11 cellular contexts compared by ENCODE assay signal in genomic region chr19:13825489-13826475, GRCh38. TPM values are rescaled to one million over a fixed set of nuclear protein-coding genes. Genes with fewer than 3 reads are reported as not detected.
DNase-seq lines count a peak whose midpoint lies in the region; ATAC-seq, FAIRE-seq and TF ChIP-seq lines count a peak whose summit lies in the region.
"Had no signal": no experiment of that assay in that cellular context is flagged by ENCODE, and none has a peak within 500 bp of the region (broad histone marks: within the 10 kb centered on the region; RNA-seq: fewer than 3 reads in every experiment).

No MANE protein-coding gene starts in this region.

- peak; percentile 51 for ATAC-seq in activated CD8-positive, alpha-beta T cell treated with anti-CD3 and anti-CD28 coated beads for 36 hours
- ATAC-seq in activated CD8-positive, alpha-beta T cell treated with anti-CD3 and anti-CD28 coated beads, Interleukin-2, amount 10 ng/mL, durations not matched to agents 7 days and 5 days: no peak
- ATAC-seq in stimulated activated naive B cell treated with anti-CD40 and anti-IgM and Interleukin-4, amounts not matched to agents 10 μg/mL and 1 μg/mL and 100 μg/mL, for 72 hours (replicated peaks): no peak

- POLR2A ChIA-PET in activated CD8-positive, alpha-beta T cell treated with anti-CD3 and anti-CD28 coated beads for 36 hours (lab: Charles Lee): no interaction called here
- POLR2A ChIA-PET in activated CD8-positive, alpha-beta T cell treated with anti-CD3 and anti-CD28 coated beads, Interleukin-2, amount 10 ng/mL, durations not matched to agents 7 days and 5 days (lab: Charles Lee): interaction anchor here (0.6 kb wide), 1 partner anchor 16 kb away, joined by 3 read pairs; no protein-coding TSS in a partner anchor
- POLR2A ChIA-PET in H1 (lab: Charles Lee; ENCODE audit: partially characterized antibody): interaction anchor here (0.7 to 4.2 kb wide), 19 partner anchors 9 to 263 kb away, joined by 3 to 20 read pairs (median 4); partner anchors contain the start of genes C19orf53 and MRI1

- no peak overlapping the region for H3K4me3 ChIP-seq in H1 (ENCODE audit: extremely low read depth in 1 of 4, insufficient read depth in 2 of 4, low read depth in 3 of 4, low read length in 4 of 4)

- 81% methylated on average over 30 of the region's 30 CpGs; no CpG with 5 or more reads in 1 of the 2 experiments for WGBS in H1 (ENCODE audit: extremely low coverage in 1 of 2, insufficient coverage in 1 of 2, insufficient read length in 1 of 2, insufficient replicate concordance in 2 of 2, low coverage in 1 of 2, low lambda C conversion rate in 2 of 2, missing lambda C conversion rate in 1 of 2), 2 experiments

- no peak overlapping the region for H3K4ac ChIP-seq in H1 (replicated peaks; ENCODE audit: insufficient read length, low read depth, low read length)

- H3K79me2 ChIP-seq in H1 (ENCODE audit: control insufficient read depth in 1 of 2, insufficient read depth in 2 of 2, low read length in 2 of 2): no peaks in the 10 kb centered on the region

- no peak for DNase-seq in activated CD8-positive, alpha-beta T cell treated with anti-CD3 and anti-CD28 coated beads for 36 hours
- no peak for DNase-seq in activated CD8-positive, alpha-beta T cell treated with anti-CD3 and anti-CD28 coated beads, Interleukin-2, amount 10 ng/mL, durations not matched to agents 7 days and 5 days
- DNase-seq in NAMALWA (ENCODE audit: low spot score): peak; percentile 41
- peak in 1 of 2 experiments; percentile 91 for DNase-seq in H1 (ENCODE audit: low read depth in 1 of 2, low spot score in 2 of 2)
- DNase-seq in stimulated activated naive B cell treated with anti-CD40 and anti-IgM and Interleukin-4, amounts not matched to agents 10 μg/mL and 1 μg/mL and 100 μg/mL, for 72 hours: no peak
- DNase-seq in frontal cortex (ENCODE audit: low spot score in 2 of 2): no peak
- DNase-seq in SIG-M5 treated with dmso at 0.1 percent for 504 hours (lab: John Stamatoyannopoulos, UW; ENCODE audit: unreplicated experiment): no peak
- no peak for DNase-seq in activated gamma-delta T cell (lab: John Stamatoyannopoulos, UW)
- DNase-seq: activated CD8-positive, alpha-beta memory T cell treated with anti-CD3 and anti-CD28 coated beads, Interleukin-2, amount 50 U/mL, for 4 hours; EL; NCI-H2107 had no signal

- H3K18ac ChIP-seq in H1 (ENCODE audit: extremely low read depth, low read length): 0 out of 2 replicates have a peak overlapping the region, but pooled peaks have one; percentile 13

- no peak for TF ChIP-seq POLR2A in H1 (IDR thresholded peaks at IDR 0.05; ENCODE audit: control extremely low read depth in 1 of 2, low read depth in 2 of 2, low read length in 2 of 2)

- no peak overlapping the region for H2AFZ ChIP-seq in H1 (ENCODE audit: low read length)

- no peak overlapping the region for H2BK120ac ChIP-seq in H1 (replicated peaks; ENCODE audit: low read depth, low read length)

- no peaks in the 10 kb centered on the region for H3K23me2 ChIP-seq in H1 (ENCODE audit: low read depth, low read length)

- peaks cover 2% of the 10 kb centered on the region for H3K4me1 Mint-ChIP-seq in activated CD8-positive, alpha-beta T cell treated with anti-CD3 and anti-CD28 coated beads for 36 hours (ENCODE audit: low read depth)
- peaks cover 5% of the 10 kb centered on the region for H3K4me1 Mint-ChIP-seq in activated CD8-positive, alpha-beta T cell treated with anti-CD3 and anti-CD28 coated beads, Interleukin-2, amount 10 ng/mL, durations not matched to agents 7 days and 5 days (ENCODE audit: low read depth)
- peaks cover 3 to 7% of the 10 kb centered on the region in 2 donors for H3K4me1 Mint-ChIP-seq in stimulated activated naive B cell treated with anti-CD40 and anti-IgM and Interleukin-4, amounts not matched to agents 10 μg/mL and 1 μg/mL and 100 μg/mL, for 72 hours

- no peak overlapping the region for H3K23ac ChIP-seq in H1 (ENCODE audit: insufficient read length)

- 0 out of 4 replicates have a peak overlapping the region, but pooled peaks have one; percentile 4 to 12 for H3K4me2 ChIP-seq in H1 (ENCODE audit: insufficient read depth in 1 of 2, low read depth in 2 of 2, low read length in 2 of 2)

- H3K14ac ChIP-seq in H1 (ENCODE audit: insufficient read length): no peak overlapping the region

- H3K27ac ChIP-seq in H1 (ENCODE audit: low read depth, low read length): no peak overlapping the region

- no peak for TF ChIP-seq EP300 in H1 (IDR thresholded peaks at IDR 0.05; ENCODE audit: borderline replicate concordance in 1 of 2, low read depth in 2 of 2, low read length in 2 of 2)

- H3K79me1 ChIP-seq in H1 (ENCODE audit: low read depth, low read length): no peaks in the 10 kb centered on the region; the same call in 1 of the 2 replicates

- no peak overlapping the region; the same call in 1 of the 2 replicates for H2BK12ac ChIP-seq in H1 (ENCODE audit: low read depth, low read length)

- TF ChIP-seq CTCF in activated CD8-positive, alpha-beta T cell treated with anti-CD3 and anti-CD28 coated beads for 36 hours (IDR thresholded peaks at IDR 0.05): peak; percentile 19
- TF ChIP-seq CTCF in H1 (IDR thresholded peaks at IDR 0.05; ENCODE audit: control extremely low read depth in 1 of 3, insufficient read depth in 1 of 3, low read depth in 1 of 3, low read length in 3 of 3): peak; percentile 34 to 52 (median 35)

- H3K4me1 ChIP-seq in H1 (replicated peaks in 1 of 4; ENCODE audit: control insufficient read depth in 3 of 4, insufficient read depth in 4 of 4, low read length in 3 of 4): peaks cover 0 to 2% (median 0%) of the 10 kb centered on the region in 4 experiments; a peak in 2 of 7 replicates

- H3K36me3 ChIP-seq in H1 (ENCODE audit: control insufficient read depth in 2 of 4, insufficient read depth in 4 of 4, low read length in 3 of 4): peaks cover 2 to 33% (median 17%) of the 10 kb centered on the region in 4 experiments; a peak in 6 of 8 replicates

- no peaks in the 10 kb centered on the region for H3K27me3 Mint-ChIP-seq in activated CD8-positive, alpha-beta T cell treated with anti-CD3 and anti-CD28 coated beads for 36 hours
- H3K27me3 Mint-ChIP-seq in activated CD8-positive, alpha-beta T cell treated with anti-CD3 and anti-CD28 coated beads, Interleukin-2, amount 10 ng/mL, durations not matched to agents 7 days and 5 days (ENCODE audit: low read depth): no peaks in the 10 kb centered on the region
- no peaks in the 10 kb centered on the region for H3K27me3 Mint-ChIP-seq in stimulated activated naive B cell treated with anti-CD40 and anti-IgM and Interleukin-4, amounts not matched to agents 10 μg/mL and 1 μg/mL and 100 μg/mL, for 72 hours

- intact Hi-C loops in activated CD8-positive, alpha-beta T cell treated with anti-CD3 and anti-CD28 coated beads for 36 hours (cut with micrococcal nuclease): no loop called here

- peak overlapping the region; percentile 92 for H4K8ac ChIP-seq in H1 (ENCODE audit: extremely low read depth, insufficient read depth, low read length)

- H2BK5ac ChIP-seq in H1 (ENCODE audit: low read depth, low read length): no peak overlapping the region

- CTCF ChIA-PET in activated CD8-positive, alpha-beta T cell treated with anti-CD3 and anti-CD28 coated beads for 36 hours (lab: Charles Lee): interaction anchor here (1.1 kb wide), 1 partner anchor 28 kb away, joined by 4 read pairs; no protein-coding TSS in a partner anchor
- CTCF ChIA-PET in activated CD8-positive, alpha-beta T cell treated with anti-CD3 and anti-CD28 coated beads, Interleukin-2, amount 10 ng/mL, durations not matched to agents 7 days and 5 days (lab: Charles Lee): interaction anchor here (1.0 to 1.5 kb wide), 2 partner anchors 41 to 236 kb away, joined by 3 to 6 read pairs; no protein-coding TSS in a partner anchor
- CTCF ChIA-PET in H1 (lab: Charles Lee; ENCODE audit: partially characterized antibody): interaction anchor here (0.8 to 5.7 kb wide), 17 partner anchors 8 to 42 kb away, joined by 3 to 27 read pairs (median 6); no protein-coding TSS in a partner anchor

- H3K9ac ChIP-seq in H1 (replicated peaks in 1 of 4; ENCODE audit: extremely low read depth in 1 of 4, low read depth in 3 of 4, low read length in 3 of 4): no peak overlapping the region

- TF ChIP-seq RAD21 in H1 (IDR thresholded peaks at IDR 0.05 in 1 of 2, conservative IDR thresholded peaks at IDR 0.05 in 1 of 2; ENCODE audit: low read depth in 2 of 2, low read length in 2 of 2): peak in 1 of 2 experiments; percentile 32; a peak in 2 of 4 replicates

- H3K4me3 Mint-ChIP-seq in activated CD8-positive, alpha-beta T cell treated with anti-CD3 and anti-CD28 coated beads for 36 hours: no peak overlapping the region
- H3K4me3 Mint-ChIP-seq in activated CD8-positive, alpha-beta T cell treated with anti-CD3 and anti-CD28 coated beads, Interleukin-2, amount 10 ng/mL, durations not matched to agents 7 days and 5 days: no peak overlapping the region
- H3K4me3 Mint-ChIP-seq in stimulated activated naive B cell treated with anti-CD40 and anti-IgM and Interleukin-4, amounts not matched to agents 10 μg/mL and 1 μg/mL and 100 μg/mL, for 72 hours: no peak overlapping the region

- no peak overlapping the region for H2BK15ac ChIP-seq in H1 (ENCODE audit: low read length)

- no peak overlapping the region for H4K91ac ChIP-seq in H1 (replicated peaks; ENCODE audit: insufficient read length, low read length)

- H4K20me1 ChIP-seq in H1 (replicated peaks in 1 of 2; ENCODE audit: control insufficient read depth in 1 of 2, insufficient read depth in 2 of 2, low read length in 2 of 2): peaks cover 0 to 4% of the 10 kb centered on the region in 2 experiments

- H2AK5ac ChIP-seq in H1 (ENCODE audit: low read depth, low read length): no peak overlapping the region

- no peak overlapping the region for H3K27ac Mint-ChIP-seq in activated CD8-positive, alpha-beta T cell treated with anti-CD3 and anti-CD28 coated beads for 36 hours
- H3K27ac Mint-ChIP-seq in activated CD8-positive, alpha-beta T cell treated with anti-CD3 and anti-CD28 coated beads, Interleukin-2, amount 10 ng/mL, durations not matched to agents 7 days and 5 days: no peak overlapping the region
- H3K27ac Mint-ChIP-seq in stimulated activated naive B cell treated with anti-CD40 and anti-IgM and Interleukin-4, amounts not matched to agents 10 μg/mL and 1 μg/mL and 100 μg/mL, for 72 hours: peak overlapping the region; percentile 47

- H2BK20ac ChIP-seq in H1 (ENCODE audit: low read length): no peak overlapping the region

- peaks cover 10% of the 10 kb centered on the region for H3K36me3 Mint-ChIP-seq in activated CD8-positive, alpha-beta T cell treated with anti-CD3 and anti-CD28 coated beads for 36 hours (ENCODE audit: low read depth)
- H3K36me3 Mint-ChIP-seq in activated CD8-positive, alpha-beta T cell treated with anti-CD3 and anti-CD28 coated beads, Interleukin-2, amount 10 ng/mL, durations not matched to agents 7 days and 5 days (ENCODE audit: low read depth): peaks cover 27% of the 10 kb centered on the region
- peaks cover 32 to 46% of the 10 kb centered on the region in 2 donors for H3K36me3 Mint-ChIP-seq in stimulated activated naive B cell treated with anti-CD40 and anti-IgM and Interleukin-4, amounts not matched to agents 10 μg/mL and 1 μg/mL and 100 μg/mL, for 72 hours

- no peak overlapping the region for H3K56ac ChIP-seq in H1 (replicated peaks; ENCODE audit: insufficient read length, low read depth, low read length)

- no peaks in the 10 kb centered on the region for H3K9me3 Mint-ChIP-seq in activated CD8-positive, alpha-beta T cell treated with anti-CD3 and anti-CD28 coated beads for 36 hours
- H3K9me3 Mint-ChIP-seq in activated CD8-positive, alpha-beta T cell treated with anti-CD3 and anti-CD28 coated beads, Interleukin-2, amount 10 ng/mL, durations not matched to agents 7 days and 5 days (ENCODE audit: insufficient read depth): no peaks in the 10 kb centered on the region
- H3K9me3 Mint-ChIP-seq in stimulated activated naive B cell treated with anti-CD40 and anti-IgM and Interleukin-4, amounts not matched to agents 10 μg/mL and 1 μg/mL and 100 μg/mL, for 72 hours: peaks cover 0 to 3% of the 10 kb centered on the region in 2 donors

- FAIRE-seq in H1 (lab: Jason Lieb, UNC) (peak; percentile 89), frontal cortex (lab: Jason Lieb, UNC) (no peak)

- no peak overlapping the region for H4K5ac ChIP-seq in H1 (ENCODE audit: insufficient read length, low read depth, low read length)

- H3K9me3 ChIP-seq in H1 (ENCODE audit: insufficient read depth in 2 of 2, low read depth in 1 of 2, low read length in 1 of 2): no peaks in the 10 kb centered on the region

- H3K27me3 ChIP-seq in H1 (replicated peaks in 1 of 4; ENCODE audit: control insufficient read depth in 3 of 4, extremely low read depth in 1 of 4, insufficient read depth in 3 of 4, low read length in 3 of 4): no peaks in the 10 kb centered on the region

RNA-seq across cellular contexts. Expression of gene ZSWIM4, which starts 30.5 kb away (rescaled TPM):
- 1 to 10 TPM; 6.6 to 6.8 TPM for total RNA-seq in activated CD8-positive, alpha-beta T cell treated with anti-CD3 and anti-CD28 coated beads for 36 hours
- total RNA-seq in activated CD8-positive, alpha-beta T cell treated with anti-CD3 and anti-CD28 coated beads, Interleukin-2, amount 10 ng/mL, durations not matched to agents 7 days and 5 days: 1 to 10 TPM; 8.4 to 9.5 TPM
- 31.1 and 32.7 TPM in 2 replicates for total RNA-seq in H1 (2021; fragmentation: NEBNext Ultra II Directional; extraction: Animal tissue kit (Norgen Biotek cat#: 25700))
- polyA plus RNA-seq in H1 (2011; rRNA removed): 12.2 and 23.2 TPM in 2 replicates
- 10.9 TPM for polyA plus RNA-seq in H1 (2011; cell fraction: cytosol; rRNA removed)
- polyA plus RNA-seq in H1 (2011; cell fraction: nucleus; rRNA removed): 21.2 TPM
- 13.1 to 23.1 TPM (median 21.0 TPM) in 4 replicates for polyA plus RNA-seq in H1 (2012, experiment 1 of 2)
- polyA plus RNA-seq in H1 (2012, experiment 2 of 2): 20.0 TPM
- polyA plus RNA-seq in H1 (2013, experiment 1 of 2): 17.0 TPM
- 17.3 TPM for polyA plus RNA-seq in H1 (2013, experiment 2 of 2)
- polyA minus RNA-seq in H1 (2011; rRNA and poly(A)+ RNA removed): 8.9 and 10.8 TPM in 2 replicates
- 23.9 TPM for polyA minus RNA-seq in H1 (2011; cell fraction: cytosol; rRNA and poly(A)+ RNA removed)
- 13.5 TPM for polyA minus RNA-seq in H1 (2011; cell fraction: nucleus; rRNA and poly(A)+ RNA removed)
- 6.9 TPM for total RNA-seq in frontal cortex

RNA-seq across cellular contexts. Expression of gene NANOS3, which starts 51.2 kb away (rescaled TPM):
- 1 to 10 TPM in 1 of 2 experiments, under 1 TPM in 1; 0.56 to 1.3 TPM for total RNA-seq in activated CD8-positive, alpha-beta T cell treated with anti-CD3 and anti-CD28 coated beads for 36 hours
- under 1 TPM; 0.60 to 0.90 TPM for total RNA-seq in activated CD8-positive, alpha-beta T cell treated with anti-CD3 and anti-CD28 coated beads, Interleukin-2, amount 10 ng/mL, durations not matched to agents 7 days and 5 days
- total RNA-seq in H1 (2021; fragmentation: NEBNext Ultra II Directional; extraction: Animal tissue kit (Norgen Biotek cat#: 25700)): not detected in 2 replicates
- 0.14 and 0.62 TPM in 2 replicates for polyA plus RNA-seq in H1 (2011; rRNA removed)
- polyA plus RNA-seq in H1 (2011; cell fraction: cytosol; rRNA removed): not detected
- not detected for polyA plus RNA-seq in H1 (2011; cell fraction: nucleus; rRNA removed)
- 0.69 to 0.83 TPM in 2 of 4 replicates, not detected in the others for polyA plus RNA-seq in H1 (2012, experiment 1 of 2)
- polyA plus RNA-seq in H1 (2012, experiment 2 of 2): not detected
- polyA plus RNA-seq in H1 (2013, experiment 1 of 2): 1.2 TPM
- polyA plus RNA-seq in H1 (2013, experiment 2 of 2): 1.3 TPM
- polyA minus RNA-seq in H1 (2011; rRNA and poly(A)+ RNA removed): not detected in 2 replicates
- not detected for polyA minus RNA-seq in H1 (2011; cell fraction: cytosol; rRNA and poly(A)+ RNA removed)
- not detected for polyA minus RNA-seq in H1 (2011; cell fraction: nucleus; rRNA and poly(A)+ RNA removed)
- 3.7 TPM for total RNA-seq in frontal cortex

RNA-seq across cellular contexts. Expression of gene C19orf53, which starts 51.5 kb away (rescaled TPM):
- 100 to 1,000 TPM; 120 to 128 TPM for total RNA-seq in activated CD8-positive, alpha-beta T cell treated with anti-CD3 and anti-CD28 coated beads for 36 hours
- 100 to 1,000 TPM; 112 to 114 TPM for total RNA-seq in activated CD8-positive, alpha-beta T cell treated with anti-CD3 and anti-CD28 coated beads, Interleukin-2, amount 10 ng/mL, durations not matched to agents 7 days and 5 days
- total RNA-seq in H1 (2021; fragmentation: NEBNext Ultra II Directional; extraction: Animal tissue kit (Norgen Biotek cat#: 25700)): 104 and 116 TPM in 2 replicates
- polyA plus RNA-seq in H1 (2011; rRNA removed): 169 and 193 TPM in 2 replicates
- 245 TPM for polyA plus RNA-seq in H1 (2011; cell fraction: cytosol; rRNA removed)
- 182 TPM for polyA plus RNA-seq in H1 (2011; cell fraction: nucleus; rRNA removed)
- polyA plus RNA-seq in H1 (2012, experiment 1 of 2): 163 to 238 TPM (median 229 TPM) in 4 replicates
- 247 TPM for polyA plus RNA-seq in H1 (2012, experiment 2 of 2)
- polyA plus RNA-seq in H1 (2013, experiment 1 of 2): 287 TPM
- polyA plus RNA-seq in H1 (2013, experiment 2 of 2): 294 TPM
- 41.1 and 45.8 TPM in 2 replicates for polyA minus RNA-seq in H1 (2011; rRNA and poly(A)+ RNA removed)
- 65.8 TPM for polyA minus RNA-seq in H1 (2011; cell fraction: cytosol; rRNA and poly(A)+ RNA removed)
- 48.6 TPM for polyA minus RNA-seq in H1 (2011; cell fraction: nucleus; rRNA and poly(A)+ RNA removed)
- total RNA-seq in frontal cortex: 20.8 TPM
